In genomic region chr12:88314706-88315105, GRCh38 we compare ENCODE assay signal across 7 cellular contexts.
"Had no signal": no experiment of that assay in that cellular context is flagged by ENCODE, and none has a peak within 500 bp of the region (broad histone marks: within the 10 kb centered on the region; RNA-seq: fewer than 3 reads in every experiment).

No MANE protein-coding gene starts in this region.

- H3K4me1 ChIP-seq: HAP-1 had no signal

- DNase-seq: GM23248, GOT3, H7, HFFc6 had no signal

- H3K4me1 Mint-ChIP-seq: IgD-negative memory B cell had no signal

- H3K9me3 Mint-ChIP-seq: HFFc6 had no signal

- H3K27ac ChIP-seq: GM23248, HL-60 had no signal

- H3K9me3 ChIP-seq: HAP-1 had no signal

- H3K4me3 ChIP-seq: GM23248, HAP-1 had no signal

- H3K4me3 Mint-ChIP-seq: HFFc6, IgD-negative memory B cell had no signal

- H3K27ac Mint-ChIP-seq: HFFc6, IgD-negative memory B cell had no signal

- H3K36me3 ChIP-seq: HAP-1 had no signal

- H3K9ac ChIP-seq: GM23248 had no signal

- H3K36me3 Mint-ChIP-seq: IgD-negative memory B cell had no signal

- H3K27me3 Mint-ChIP-seq: IgD-negative memory B cell had no signal

- H2AFZ ChIP-seq: GM23248 had no signal
